25 cellular contexts compared by ENCODE assay signal in the genomic region with DNA sequence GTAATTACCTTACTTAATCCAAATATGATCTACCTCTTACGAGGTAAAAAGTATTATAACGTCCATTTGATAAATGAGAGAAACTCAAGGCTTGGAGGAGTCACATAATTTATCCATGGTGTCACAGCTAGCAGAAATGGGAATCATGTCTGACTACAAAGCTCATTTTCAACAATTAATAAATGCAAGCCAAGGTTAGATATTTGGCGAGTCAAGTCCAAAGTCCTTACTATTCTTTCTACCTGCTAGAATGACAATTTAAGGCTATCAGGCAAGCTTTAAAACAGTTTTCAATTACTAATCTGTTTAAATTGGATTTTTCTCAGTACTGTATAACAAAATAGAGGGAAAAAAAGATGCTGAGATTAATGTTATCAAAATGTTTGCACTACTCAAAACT.
"Had no signal": no experiment of that assay in that cellular context is flagged by ENCODE, and none has a peak within 500 bp of the region (broad histone marks: within the 10 kb centered on the region; RNA-seq: fewer than 3 reads in every experiment).

No MANE protein-coding gene starts in this region.

- ATAC-seq: esophagus mucosa; gastrocnemius medialis; left cardiac atrium; lower lobe of right lung; natural killer cell; sciatic nerve; stimulated activated effector memory CD8-positive, alpha-beta T cell treated with anti-CD3 and anti-CD28 coated beads, Interleukin-12 subunit alpha, Interleukin-12 subunit beta, amount 100 ng/mL, for 72 hours had no signal

- H3K4me3 ChIP-seq: colonic mucosa, gastrocnemius medialis, left ventricle myocardium inferior, lower lobe of right lung, ovary, stomach, thyroid gland, vagina had no signal

- H3K36me3 Mint-ChIP-seq: natural killer cell; stimulated activated effector memory CD8-positive, alpha-beta T cell treated with anti-CD3 and anti-CD28 coated beads, Interleukin-12 subunit alpha, Interleukin-12 subunit beta, amount 100 ng/mL, for 72 hours had no signal

- H3K27ac ChIP-seq: colonic mucosa, epithelial cell of prostate, gastrocnemius medialis, left ventricle myocardium inferior, lower lobe of right lung, ovary, stomach, vagina had no signal

- H3K9me3 Mint-ChIP-seq: dendritic cell treated with granulocyte-macrophage colony-stimulating factor and Interleukin-4, amounts not matched to agents 40 ng/mL and 50 ng/mL, for 4 days; endodermal cell; natural killer cell; stimulated activated effector memory CD8-positive, alpha-beta T cell treated with anti-CD3 and anti-CD28 coated beads, Interleukin-12 subunit alpha, Interleukin-12 subunit beta, amount 100 ng/mL, for 72 hours had no signal

- H3K9me3 ChIP-seq: colonic mucosa, gastrocnemius medialis, left ventricle myocardium inferior, lower lobe of right lung, ovary, stomach, thyroid gland, vagina had no signal

- H3K4me3 Mint-ChIP-seq: dendritic cell treated with granulocyte-macrophage colony-stimulating factor and Interleukin-4, amounts not matched to agents 40 ng/mL and 50 ng/mL, for 4 days; endodermal cell; natural killer cell; stimulated activated effector memory CD8-positive, alpha-beta T cell treated with anti-CD3 and anti-CD28 coated beads, Interleukin-12 subunit alpha, Interleukin-12 subunit beta, amount 100 ng/mL, for 72 hours had no signal

- H3K27me3 Mint-ChIP-seq: dendritic cell treated with granulocyte-macrophage colony-stimulating factor and Interleukin-4, amounts not matched to agents 40 ng/mL and 50 ng/mL, for 4 days; progenitor cell of endocrine pancreas had no signal

- H3K27ac Mint-ChIP-seq: dendritic cell treated with granulocyte-macrophage colony-stimulating factor and Interleukin-4, amounts not matched to agents 40 ng/mL and 50 ng/mL, for 4 days; endodermal cell; natural killer cell; progenitor cell of endocrine pancreas; stimulated activated effector memory CD8-positive, alpha-beta T cell treated with anti-CD3 and anti-CD28 coated beads, Interleukin-12 subunit alpha, Interleukin-12 subunit beta, amount 100 ng/mL, for 72 hours had no signal

- H3K36me3 ChIP-seq: colonic mucosa, gastrocnemius medialis, left ventricle myocardium inferior, lower lobe of right lung, ovary, thyroid gland, vagina had no signal

- DNase-seq: colonic mucosa; effector CD8-positive, alpha-beta T cell; endodermal cell; foreskin fibroblast; gastrocnemius medialis; head of caudate nucleus; left cardiac atrium; left ventricle myocardium inferior; lower lobe of right lung; natural killer cell; occipital lobe; ovary; stimulated activated CD4-positive, alpha-beta T cell treated with anti-CD3 and anti-CD28 coated beads, Interleukin-2, amount 100 ng/mL, for 24 hours; stimulated activated CD4-positive, alpha-beta T cell treated with anti-CD3 and anti-CD28 coated beads, Interleukin-4, amount 100 ng/mL, for 24 hours; stimulated activated naive CD4-positive, alpha-beta T cell treated with Interleukin-2 at 50 U/mL for 16 hours; stomach; thyroid gland; trophoblast cell had no signal

- H3K27me3 ChIP-seq: colonic mucosa, gastrocnemius medialis, ovary, stomach, thyroid gland, vagina had no signal
